In the genomic region with DNA sequence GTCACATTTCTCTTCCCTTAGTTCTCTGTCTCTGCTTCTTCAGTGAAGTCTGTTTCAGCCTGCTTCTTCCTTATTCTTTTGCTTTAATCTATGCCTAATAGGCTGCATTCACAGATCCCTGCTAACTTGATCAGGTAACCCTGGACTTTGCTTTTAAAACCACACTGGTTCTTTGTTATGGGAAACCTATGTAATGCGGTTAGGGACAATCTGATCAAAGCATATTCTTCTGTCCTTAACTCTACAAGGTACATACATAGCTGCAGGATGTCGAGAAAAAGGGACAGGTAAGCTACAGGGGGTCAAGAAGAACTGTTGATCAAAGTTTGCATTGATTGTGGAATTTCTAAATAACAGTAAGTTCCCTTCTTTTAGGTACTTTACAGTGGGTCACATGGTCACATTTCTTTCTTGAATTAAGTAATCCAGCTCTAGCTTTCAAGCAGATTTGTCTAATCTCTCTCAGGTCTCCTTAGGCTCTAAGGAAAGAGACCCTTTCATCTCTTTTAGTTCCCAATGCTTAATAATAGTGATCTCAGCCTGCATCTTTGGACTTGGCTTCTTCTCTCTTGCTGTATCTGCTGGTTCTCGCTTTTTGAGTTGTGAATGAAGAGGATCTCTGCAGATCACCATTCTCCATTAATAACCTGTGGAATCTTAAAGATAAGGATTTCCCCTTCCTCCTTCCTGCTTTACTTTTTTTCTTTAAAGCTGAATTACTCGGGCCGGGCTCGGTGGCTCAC, we compare ENCODE assay signal across 14 cellular contexts. TPM values are rescaled to one million over a fixed set of nuclear protein-coding genes. Genes with fewer than 3 reads are reported as not detected.
DNase-seq lines count a peak whose midpoint lies in the region; ATAC-seq, FAIRE-seq and TF ChIP-seq lines count a peak whose summit lies in the region.
"Had no signal": no experiment of that assay in that cellular context is flagged by ENCODE, and none has a peak within 500 bp of the region (broad histone marks: within the 10 kb centered on the region; RNA-seq: fewer than 3 reads in every experiment).

No MANE protein-coding gene starts in this region.

- TF ChIP-seq POLR2A in H1 (IDR thresholded peaks at IDR 0.05; ENCODE audit: control extremely low read depth in 1 of 2, low read depth in 2 of 2, low read length in 2 of 2) = no peak

- H4K20me1 ChIP-seq in H1 (replicated peaks in 1 of 2; ENCODE audit: control insufficient read depth in 1 of 2, insufficient read depth in 2 of 2, low read length in 2 of 2) = peaks cover 0 to 3% of the 10 kb centered on the region in 2 experiments

- H3K56ac ChIP-seq in H1 (replicated peaks; ENCODE audit: insufficient read length, low read depth, low read length) = no peak overlapping the region

- DNase-seq in activated T-cell treated with anti-CD3 and anti-CD28 coated beads, Interleukin-2, amount 50 U/mL, for 24 hours = no peak
- DNase-seq in activated T-cell treated with anti-CD3 and anti-CD28 coated beads, Interleukin-2, amount 50 U/mL, for 48 hours = no peak
- no peak for DNase-seq in Panc1 (ENCODE audit: low read depth, low spot score)
- no peak for DNase-seq in H1 (ENCODE audit: low read depth in 1 of 2, low spot score in 2 of 2)
- peak; percentile 74 for DNase-seq in small intestine
- no peak for DNase-seq in sciatic nerve (ENCODE audit: low spot score)
- DNase-seq: DMS79 treated with DMSO at 0.1 percent for 48 hours, MM.1S, NCI-H2227 treated with DMSO at 0.1 percent for 48 hours, sigmoid colon had no signal

- H3K23ac ChIP-seq in H1 (ENCODE audit: insufficient read length) = no peak overlapping the region

- H3K14ac ChIP-seq in H1 (ENCODE audit: insufficient read length) = no peak overlapping the region

- CTCF ChIA-PET in Panc1 (lab: Charles Lee) = no interaction called here
- CTCF ChIA-PET in H1 (lab: Charles Lee; ENCODE audit: partially characterized antibody) = interaction anchor here (0.6 to 34.6 kb wide), 14 partner anchors 9 to 699 kb away, joined by 3 to 618 read pairs (median 4); partner anchors contain the start of gene NFE2

- H2AFZ ChIP-seq in H1 (ENCODE audit: low read length) = no peak overlapping the region

- no peak overlapping the region for H4K91ac ChIP-seq in H1 (replicated peaks; ENCODE audit: insufficient read length, low read length)

- intact Hi-C loops in Panc1 (cut with micrococcal nuclease; ENCODE audit: unreplicated experiment) (no loop called here), sciatic nerve (cut with DNase I) (no loop called here)

- H3K9me3 ChIP-seq in Panc1 (ENCODE audit: control insufficient read depth, insufficient read depth, low read depth, low read length) (no peaks in the 10 kb centered on the region), H1 (ENCODE audit: insufficient read depth in 2 of 2, low read depth in 1 of 2, low read length in 1 of 2) (no peaks in the 10 kb centered on the region), small intestine (ENCODE audit: control insufficient read depth, low read depth) (no peaks in the 10 kb centered on the region)
- H3K9me3 ChIP-seq: sigmoid colon, tibial nerve had no signal

- no peak overlapping the region for H3K4me2 ChIP-seq in H1 (ENCODE audit: insufficient read depth in 1 of 2, low read depth in 2 of 2, low read length in 2 of 2)

- H3K36me3 ChIP-seq in Panc1 (ENCODE audit: control insufficient read depth, insufficient read depth, low read length) (peaks cover 3% of the 10 kb centered on the region), H1 (ENCODE audit: control insufficient read depth in 2 of 4, insufficient read depth in 4 of 4, low read length in 3 of 4) (no peaks in the 10 kb centered on the region; a peak in 1 of 8 replicates), small intestine (ENCODE audit: control insufficient read depth in 2 of 2, insufficient read depth in 2 of 2, low read length in 2 of 2) (peaks cover 0 to 3% of the 10 kb centered on the region in 2 donors)
- H3K36me3 ChIP-seq: tibial nerve had no signal

- no peak overlapping the region for H2BK120ac ChIP-seq in H1 (replicated peaks; ENCODE audit: low read depth, low read length)

- peaks cover 44% of the 10 kb centered on the region for H3K36me3 Mint-ChIP-seq in activated T-cell treated with anti-CD3 and anti-CD28 coated beads, Interleukin-2, amount 50 U/mL, for 24 hours (ENCODE audit: low read depth)

- H2BK15ac ChIP-seq in H1 (ENCODE audit: low read length) = no peak overlapping the region

- in situ Hi-C loops in Panc1 (cut with HindIII; ENCODE audit: low pct_unique_long_range_greater_than_20kb, low sequenced_read_pairs) = no loop called here

- H3K4me1 Mint-ChIP-seq in activated T-cell treated with anti-CD3 and anti-CD28 coated beads, Interleukin-2, amount 50 U/mL, for 24 hours (ENCODE audit: low read depth) = peaks cover 67% of the 10 kb centered on the region

- H3K23me2 ChIP-seq in H1 (ENCODE audit: low read depth, low read length) = peaks cover 4% of the 10 kb centered on the region; the same call in 1 of the 2 replicates

- 77% methylated on average over 6 of the region's 6 CpGs; no CpG with 5 or more reads in 1 of the 2 experiments for WGBS in H1 (ENCODE audit: extremely low coverage in 1 of 2, insufficient coverage in 1 of 2, insufficient read length in 1 of 2, insufficient replicate concordance in 2 of 2, low coverage in 1 of 2, low lambda C conversion rate in 2 of 2, missing lambda C conversion rate in 1 of 2), 2 experiments
- WGBS in small intestine, 3 donors = 30 to 63% (median 40%) methylated on average over 6 of the region's 6 CpGs

- H3K27ac Mint-ChIP-seq in activated T-cell treated with anti-CD3 and anti-CD28 coated beads, Interleukin-2, amount 50 U/mL, for 24 hours = peak overlapping the region; percentile 73

- TF ChIP-seq CTCF in Panc1 (IDR thresholded peaks at IDR 0.05) (no peak), H1 (IDR thresholded peaks at IDR 0.05; ENCODE audit: control extremely low read depth in 1 of 3, insufficient read depth in 1 of 3, low read depth in 1 of 3, low read length in 3 of 3) (no peak)

- POLR2A ChIA-PET in Panc1 (lab: Charles Lee) (interaction anchor here (0.6 to 0.7 kb wide), 3 partner anchors 42 to 782 kb away, joined by 3 to 4 read pairs (median 4); no protein-coding TSS in a partner anchor), H1 (lab: Charles Lee; ENCODE audit: partially characterized antibody) (interaction anchor here (0.9 to 16.2 kb wide), 10 partner anchors 9 to 105 kb away, joined by 3 to 166 read pairs (median 7); partner anchors contain the start of genes CBX5 and HNRNPA1)

- FAIRE-seq in H1 (lab: Jason Lieb, UNC) (no peak), small intestine (lab: Jason Lieb, UNC) (no peak)

- H3K79me2 ChIP-seq in H1 (ENCODE audit: control insufficient read depth in 1 of 2, insufficient read depth in 2 of 2, low read length in 2 of 2) = peaks cover 0 to 5% of the 10 kb centered on the region in 2 experiments; a peak in 2 of 4 replicates

- H3K4me1 ChIP-seq in Panc1 (ENCODE audit: control insufficient read depth, insufficient read depth, low read length) = peaks cover 24% of the 10 kb centered on the region
- H3K4me1 ChIP-seq in H1 (replicated peaks in 1 of 4; ENCODE audit: control insufficient read depth in 3 of 4, insufficient read depth in 4 of 4, low read length in 3 of 4) = peaks cover 0 to 11% (median 4%) of the 10 kb centered on the region in 4 experiments; a peak in 2 of 7 replicates
- peaks cover 8 to 9% of the 10 kb centered on the region in 2 donors for H3K4me1 ChIP-seq in small intestine (ENCODE audit: control insufficient read depth in 2 of 2, insufficient read depth in 1 of 2, low read depth in 1 of 2, low read length in 1 of 2)

- no peak overlapping the region for H3K18ac ChIP-seq in H1 (ENCODE audit: extremely low read depth, low read length)

- no TSS peak for BruUV-seq in Panc1 (replicated peaks; lab: Mats Ljungman, UMichigan)

- no peak for TF ChIP-seq EP300 in H1 (IDR thresholded peaks at IDR 0.05; ENCODE audit: borderline replicate concordance in 1 of 2, low read depth in 2 of 2, low read length in 2 of 2)

- no peaks in the 10 kb centered on the region for H3K27me3 Mint-ChIP-seq in activated T-cell treated with anti-CD3 and anti-CD28 coated beads, Interleukin-2, amount 50 U/mL, for 24 hours

- no peak overlapping the region for H2BK20ac ChIP-seq in H1 (ENCODE audit: low read length)

- no peak overlapping the region for H2AK5ac ChIP-seq in H1 (ENCODE audit: low read depth, low read length)

- no peak for ATAC-seq in Panc1
- no peak for ATAC-seq in sciatic nerve
- ATAC-seq in GM19452 (IDR thresholded peaks at IDR 0.05; ENCODE audit: unreplicated experiment) = no peak
- no peak for ATAC-seq in GM18867 (IDR thresholded peaks at IDR 0.05; ENCODE audit: unreplicated experiment)

- H3K4me3 Mint-ChIP-seq in activated T-cell treated with anti-CD3 and anti-CD28 coated beads, Interleukin-2, amount 50 U/mL, for 24 hours = no peak overlapping the region

- peaks cover 3% of the 10 kb centered on the region; the same call in 1 of the 2 replicates for H3K79me1 ChIP-seq in H1 (ENCODE audit: low read depth, low read length)

- H4K8ac ChIP-seq in H1 (ENCODE audit: extremely low read depth, insufficient read depth, low read length) = no peak overlapping the region

- H4K5ac ChIP-seq in H1 (ENCODE audit: insufficient read length, low read depth, low read length) = no peak overlapping the region

- no peak overlapping the region for H2BK5ac ChIP-seq in H1 (ENCODE audit: low read depth, low read length)

- H2BK12ac ChIP-seq in H1 (ENCODE audit: low read depth, low read length) = no peak overlapping the region

- TF ChIP-seq RAD21 in H1 (IDR thresholded peaks at IDR 0.05 in 1 of 2, conservative IDR thresholded peaks at IDR 0.05 in 1 of 2; ENCODE audit: low read depth in 2 of 2, low read length in 2 of 2) = no peak

- H3K9ac ChIP-seq in H1 (replicated peaks in 1 of 4; ENCODE audit: extremely low read depth in 1 of 4, low read depth in 3 of 4, low read length in 3 of 4) = no peak overlapping the region

- H3K27me3 ChIP-seq in Panc1 (ENCODE audit: control insufficient read depth, insufficient read depth, low read length) (no peaks in the 10 kb centered on the region), H1 (replicated peaks in 1 of 4; ENCODE audit: control insufficient read depth in 3 of 4, extremely low read depth in 1 of 4, insufficient read depth in 3 of 4, low read length in 3 of 4) (no peaks in the 10 kb centered on the region), small intestine (ENCODE audit: control insufficient read depth in 2 of 2, insufficient read depth in 2 of 2, low read length in 2 of 2) (no peaks in the 10 kb centered on the region)
- H3K27me3 ChIP-seq: sigmoid colon, tibial nerve had no signal

- peak overlapping the region; percentile 3; the same call in 1 of the 2 replicates for H3K27ac ChIP-seq in Panc1 (ENCODE audit: low read length)
- H3K27ac ChIP-seq in H1 (ENCODE audit: low read depth, low read length) = no peak overlapping the region
- peak overlapping the region in 1 of 2 donors; percentile 71 for H3K27ac ChIP-seq in small intestine (ENCODE audit: low read depth in 1 of 2, low read length in 1 of 2)
- H3K27ac ChIP-seq: tibial nerve had no signal

- no peak overlapping the region for H3K4me3 ChIP-seq in Panc1 (ENCODE audit: low read depth in 2 of 2, low read length in 2 of 2)
- H3K4me3 ChIP-seq in H1 (ENCODE audit: extremely low read depth in 1 of 4, insufficient read depth in 2 of 4, low read depth in 3 of 4, low read length in 4 of 4) = no peak overlapping the region
- no peak overlapping the region for H3K4me3 ChIP-seq in small intestine (ENCODE audit: low read depth in 1 of 2, low read length in 2 of 2)
- H3K4me3 ChIP-seq: sigmoid colon, tibial nerve had no signal

- H3K9me3 Mint-ChIP-seq in activated T-cell treated with anti-CD3 and anti-CD28 coated beads, Interleukin-2, amount 50 U/mL, for 24 hours = no peaks in the 10 kb centered on the region

- H3K4ac ChIP-seq in H1 (replicated peaks; ENCODE audit: insufficient read length, low read depth, low read length) = no peak overlapping the region

RNA-seq across cellular contexts. Expression of gene COPZ1, which starts 3.8 kb away (rescaled TPM):
- 175 TPM for total RNA-seq in Panc1 (2021; ENCODE audit: unreplicated experiment)
- polyA plus RNA-seq in Panc1 (2012; ENCODE audit: insufficient read length) = 147 TPM
- total RNA-seq in H1 (2021; fragmentation: NEBNext Ultra II Directional; extraction: Animal tissue kit (Norgen Biotek cat#: 25700)) = 94.2 and 103 TPM in 2 replicates
- 88.2 and 133 TPM in 2 replicates for polyA plus RNA-seq in H1 (2011; rRNA removed)
- 103 TPM for polyA plus RNA-seq in H1 (2011; cell fraction: cytosol; rRNA removed)
- 56.0 TPM for polyA plus RNA-seq in H1 (2011; cell fraction: nucleus; rRNA removed)
- 114 to 158 TPM (median 123 TPM) in 4 replicates for polyA plus RNA-seq in H1 (2012, experiment 1 of 2)
- polyA plus RNA-seq in H1 (2012, experiment 2 of 2) = 287 TPM
- polyA plus RNA-seq in H1 (2013, experiment 1 of 2) = 73.3 TPM
- 80.0 TPM for polyA plus RNA-seq in H1 (2013, experiment 2 of 2)
- polyA minus RNA-seq in H1 (2011; rRNA and poly(A)+ RNA removed) = 71.3 and 86.2 TPM in 2 replicates
- polyA minus RNA-seq in H1 (2011; cell fraction: cytosol; rRNA and poly(A)+ RNA removed) = 68.3 TPM
- polyA minus RNA-seq in H1 (2011; cell fraction: nucleus; rRNA and poly(A)+ RNA removed) = 27.2 TPM
- polyA plus RNA-seq in small intestine = 100 to 1,000 TPM; 114 to 140 (median 136) TPM
- 72.5 TPM for total RNA-seq in sciatic nerve

RNA-seq across cellular contexts. Expression of gene NFE2, which starts 28.0 kb away (rescaled TPM):
- total RNA-seq in Panc1 (2021; ENCODE audit: unreplicated experiment) (0.26 TPM), sciatic nerve (7.7 TPM)
- 0.24 TPM for polyA plus RNA-seq in Panc1 (2012; ENCODE audit: insufficient read length)
- 1.4 and 2.0 TPM in 2 replicates for total RNA-seq in H1 (2021; fragmentation: NEBNext Ultra II Directional; extraction: Animal tissue kit (Norgen Biotek cat#: 25700))
- polyA plus RNA-seq in H1 (2011; rRNA removed) (6.1 and 8.3 TPM in 2 replicates), small intestine (under 1 TPM in 1 of 3 donors, not detected in 2; 0.07 TPM)
- 6.2 TPM for polyA plus RNA-seq in H1 (2011; cell fraction: cytosol; rRNA removed)
- 8.8 TPM for polyA plus RNA-seq in H1 (2011; cell fraction: nucleus; rRNA removed)
- polyA plus RNA-seq in H1 (2012, experiment 1 of 2) = 2.8 to 4.8 TPM (median 3.9 TPM) in 4 replicates
- 5.1 TPM for polyA plus RNA-seq in H1 (2012, experiment 2 of 2)
- 1.5 TPM for polyA plus RNA-seq in H1 (2013, experiment 1 of 2)
- polyA plus RNA-seq in H1 (2013, experiment 2 of 2) = 1.4 TPM
- 4.6 and 6.3 TPM in 2 replicates for polyA minus RNA-seq in H1 (2011; rRNA and poly(A)+ RNA removed)
- polyA minus RNA-seq in H1 (2011; cell fraction: cytosol; rRNA and poly(A)+ RNA removed) = 3.5 TPM
- 2.8 TPM for polyA minus RNA-seq in H1 (2011; cell fraction: nucleus; rRNA and poly(A)+ RNA removed)
- total RNA-seq: tibial nerve had no signal

RNA-seq across cellular contexts. Expression of gene GPR84, which starts 35.5 kb away (rescaled TPM):
- not detected for total RNA-seq in Panc1 (2021; ENCODE audit: unreplicated experiment)
- polyA plus RNA-seq in Panc1 (2012; ENCODE audit: insufficient read length) = not detected
- total RNA-seq in H1 (2021; fragmentation: NEBNext Ultra II Directional; extraction: Animal tissue kit (Norgen Biotek cat#: 25700)) = not detected in 2 replicates
- 0.09 and 0.14 TPM in 2 replicates for polyA plus RNA-seq in H1 (2011; rRNA removed)
- polyA plus RNA-seq in H1 (2011; cell fraction: cytosol; rRNA removed) = not detected
- polyA plus RNA-seq in H1 (2011; cell fraction: nucleus; rRNA removed) = not detected
- polyA plus RNA-seq in H1 (2012, experiment 1 of 2) = 0.12 TPM in 1 of 4 replicates, not detected in the others
- not detected for polyA plus RNA-seq in H1 (2012, experiment 2 of 2)
- polyA plus RNA-seq in H1 (2013, experiment 1 of 2) = not detected
- not detected for polyA plus RNA-seq in H1 (2013, experiment 2 of 2)
- 0.38 TPM in 1 of 2 replicates, not detected in the other for polyA minus RNA-seq in H1 (2011; rRNA and poly(A)+ RNA removed)
- not detected for polyA minus RNA-seq in H1 (2011; cell fraction: cytosol; rRNA and poly(A)+ RNA removed)
- not detected for polyA minus RNA-seq in H1 (2011; cell fraction: nucleus; rRNA and poly(A)+ RNA removed)
- polyA plus RNA-seq in small intestine = under 1 TPM in 1 of 3 donors, not detected in 2; 0.33 TPM
- 0.53 TPM for total RNA-seq in sciatic nerve
- polyA plus RNA-seq: AG04450 had no signal

RNA-seq across cellular contexts. Expression of gene HNRNPA1, which starts 48.2 kb away (rescaled TPM):
- total RNA-seq in Panc1 (2021; ENCODE audit: unreplicated experiment) (689 TPM), sciatic nerve (694 TPM)
- 452 TPM for polyA plus RNA-seq in Panc1 (2012; ENCODE audit: insufficient read length)
- 2,738 and 2,756 TPM in 2 replicates for total RNA-seq in H1 (2021; fragmentation: NEBNext Ultra II Directional; extraction: Animal tissue kit (Norgen Biotek cat#: 25700))
- polyA plus RNA-seq in H1 (2011; rRNA removed) (645 and 835 TPM in 2 replicates), small intestine (1,000 to 10,000 TPM in 1 of 3 donors, 100 to 1,000 TPM in 2; 408 to 1,666 (median 728) TPM)
- 1,857 TPM for polyA plus RNA-seq in H1 (2011; cell fraction: cytosol; rRNA removed)
- 829 TPM for polyA plus RNA-seq in H1 (2011; cell fraction: nucleus; rRNA removed)
- 3,527 to 3,732 TPM (median 3,691 TPM) in 4 replicates for polyA plus RNA-seq in H1 (2012, experiment 1 of 2)
- 538 TPM for polyA plus RNA-seq in H1 (2012, experiment 2 of 2)
- 2,134 TPM for polyA plus RNA-seq in H1 (2013, experiment 1 of 2)
- polyA plus RNA-seq in H1 (2013, experiment 2 of 2) = 2,146 TPM
- polyA minus RNA-seq in H1 (2011; rRNA and poly(A)+ RNA removed) = 697 and 783 TPM in 2 replicates
- 622 TPM for polyA minus RNA-seq in H1 (2011; cell fraction: cytosol; rRNA and poly(A)+ RNA removed)
- polyA minus RNA-seq in H1 (2011; cell fraction: nucleus; rRNA and poly(A)+ RNA removed) = 916 TPM

RNA-seq across cellular contexts. Expression of gene CBX5, which starts 48.8 kb away (rescaled TPM):
- 130 TPM for total RNA-seq in Panc1 (2021; ENCODE audit: unreplicated experiment)
- 19.4 TPM for polyA plus RNA-seq in Panc1 (2012; ENCODE audit: insufficient read length)
- total RNA-seq in H1 (2021; fragmentation: NEBNext Ultra II Directional; extraction: Animal tissue kit (Norgen Biotek cat#: 25700)) = 217 and 231 TPM in 2 replicates
- 35.4 and 62.4 TPM in 2 replicates for polyA plus RNA-seq in H1 (2011; rRNA removed)
- polyA plus RNA-seq in H1 (2011; cell fraction: cytosol; rRNA removed) = 52.0 TPM
- 21.4 TPM for polyA plus RNA-seq in H1 (2011; cell fraction: nucleus; rRNA removed)
- polyA plus RNA-seq in H1 (2012, experiment 1 of 2) = 44.8 to 102 TPM (median 55.1 TPM) in 4 replicates
- 7.4 TPM for polyA plus RNA-seq in H1 (2012, experiment 2 of 2)
- polyA plus RNA-seq in H1 (2013, experiment 1 of 2) = 74.7 TPM
- polyA plus RNA-seq in H1 (2013, experiment 2 of 2) = 75.0 TPM
- polyA minus RNA-seq in H1 (2011; rRNA and poly(A)+ RNA removed) = 216 and 244 TPM in 2 replicates
- 117 TPM for polyA minus RNA-seq in H1 (2011; cell fraction: cytosol; rRNA and poly(A)+ RNA removed)
- 68.3 TPM for polyA minus RNA-seq in H1 (2011; cell fraction: nucleus; rRNA and poly(A)+ RNA removed)
- polyA plus RNA-seq in small intestine = 10 to 100 TPM in 1 of 3 donors, 1 to 10 TPM in 2; 2.7 to 13.5 (median 3.1) TPM
- total RNA-seq in sciatic nerve = 77.9 TPM
